ENCODE assay signal across 1 cellular context in the genomic region with DNA sequence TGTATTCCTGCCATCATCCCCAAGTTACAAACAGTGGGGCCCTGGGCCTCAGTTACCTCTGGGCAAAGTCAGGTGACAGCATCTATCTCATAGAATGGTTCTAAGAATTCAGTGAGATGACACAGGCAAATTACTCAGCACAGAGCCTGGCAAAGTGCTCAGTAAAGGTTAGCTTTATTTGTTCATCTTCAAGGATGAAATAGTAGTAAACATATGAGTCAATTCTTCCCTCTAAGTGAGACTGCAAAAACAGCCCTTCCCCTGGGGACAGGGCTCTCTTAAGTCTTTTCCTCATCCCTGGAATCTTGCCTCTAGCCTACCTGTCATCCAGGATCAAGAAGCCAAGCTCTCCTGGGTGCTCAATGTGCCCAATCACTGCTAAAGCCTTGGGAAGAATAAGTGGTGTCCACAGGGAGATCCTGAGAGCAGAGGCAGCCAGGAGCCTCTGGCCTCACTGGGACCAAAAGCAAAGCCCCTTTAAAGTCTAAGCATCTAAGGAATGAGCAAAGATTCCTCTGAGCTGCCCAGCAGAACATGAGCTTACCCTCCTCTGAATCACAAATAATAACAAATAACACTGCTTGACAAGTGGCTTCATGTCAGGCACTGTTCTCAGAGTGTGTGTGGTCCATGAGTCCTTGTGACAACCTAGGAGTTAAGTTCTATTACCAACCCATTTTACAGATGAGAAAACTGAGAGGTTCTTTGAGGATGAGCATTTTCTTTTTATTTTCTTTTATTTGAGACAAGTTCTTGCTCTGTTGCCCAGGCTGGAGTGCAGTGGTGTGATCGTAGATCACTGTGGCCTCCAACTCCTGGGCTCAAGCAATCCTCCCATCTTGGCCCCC.
TF ChIP-seq lines count a peak whose summit lies in the region.

No MANE protein-coding gene starts in this region.

TF ChIP-seq in endothelial cell of umbilical vein, 7 proteins besides CTCF, POLR2A, EP300 and RAD21 (continued from another document):
- TF ChIP-seq EZH2 (IDR thresholded peaks at IDR 0.05; ENCODE audit: borderline replicate concordance, low read depth, low read length, severe bottlenecking) (no peak), FOS (IDR thresholded peaks at IDR 0.05; ENCODE audit: borderline replicate concordance, insufficient read depth, low read length) (no peak)
- TF ChIP-seq, protein P1, sequence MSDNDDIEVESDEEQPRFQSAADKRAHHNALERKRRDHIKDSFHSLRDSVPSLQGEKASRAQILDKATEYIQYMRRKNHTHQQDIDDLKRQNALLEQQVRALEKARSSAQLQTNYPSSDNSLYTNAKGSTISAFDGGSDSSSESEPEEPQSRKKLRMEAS (IDR thresholded peaks at IDR 0.05; ENCODE audit: insufficient read depth, insufficient read length): no peak
